8 cellular contexts compared by ENCODE assay signal in genomic region chr12:105235747-105236476, GRCh38. TPM values are rescaled to one million over a fixed set of nuclear protein-coding genes. Genes with fewer than 3 reads are reported as not detected.
DNase-seq lines count a peak whose midpoint lies in the region; ATAC-seq, FAIRE-seq and TF ChIP-seq lines count a peak whose summit lies in the region.

Gene APPL2, minus strand, starts transcription at chr12:105236174. Its CDS starts 162 bp downstream, at chr12:105236012.

- POLR2A ChIA-PET in HCT116 (lab: Charles Lee) = interaction anchor here (1.2 kb wide), 1 partner anchor 96 kb away, joined by 3 read pairs; no protein-coding TSS in a partner anchor

- peaks cover 5 to 16% of the 10 kb centered on the region in 2 experiments; a peak in 3 of 4 replicates for H3K4me1 ChIP-seq in HCT116 (ENCODE audit: control insufficient read depth in 1 of 2, insufficient read depth in 2 of 2, low read length in 2 of 2)
- H3K4me1 ChIP-seq in neuronal stem cell (ENCODE audit: control insufficient read depth in 2 of 2, insufficient read depth in 1 of 2, low read depth in 1 of 2, low read length in 2 of 2) = peaks cover 8 to 22% of the 10 kb centered on the region in 2 donors

- ATAC-seq in HCT116 = peak; percentile 90

- no peak within 1 kb of the TSS for H2BK5ac ChIP-seq in neuronal stem cell (ENCODE audit: low read length)

- H4K8ac ChIP-seq in neuronal stem cell (ENCODE audit: low read depth, low read length) = no peak within 1 kb of the TSS

- peak within 1 kb of the TSS; percentile 69 for H3K9ac ChIP-seq in HCT116 (ENCODE audit: low read length)
- peak within 1 kb of the TSS; percentile 97 for H3K9ac ChIP-seq in neuronal stem cell (ENCODE audit: low read depth, low read length, poor library complexity)

- no peak within 1 kb of the TSS for H2BK120ac ChIP-seq in neuronal stem cell (ENCODE audit: low read depth, low read length)

- H3K14ac ChIP-seq in neuronal stem cell (ENCODE audit: low read length) = peak within 1 kb of the TSS; percentile 67

- DNase-seq in GDM1 (lab: John Stamatoyannopoulos, UW) (peak; percentile 76), HCT116 (ENCODE audit: low read depth, low spot score) (peak; percentile 63), MV-4-11 (lab: John Stamatoyannopoulos, UW) (peak; percentile 73), SK-N-DZ (ENCODE audit: low spot score) (peak; percentile 91), frontal cortex (ENCODE audit: low spot score in 2 of 2) (peak; percentile 94), neuronal stem cell (ENCODE audit: low spot score) (peak; percentile 75)
- peak; percentile 86 for DNase-seq in activated naive CD4-positive, alpha-beta T cell treated with anti-CD3 and anti-CD28 coated beads for 36 hours

- H3K36me3 ChIP-seq in HCT116 (ENCODE audit: control insufficient read depth in 1 of 2, insufficient read depth in 2 of 2, low read length in 2 of 2) (no peaks in the 10 kb centered on the region), neuronal stem cell (replicated peaks in 1 of 2; ENCODE audit: control insufficient read depth in 2 of 2, insufficient read depth in 2 of 2, low read length in 2 of 2) (peaks cover 0 to 12% of the 10 kb centered on the region in 2 donors)

- H3K27ac Mint-ChIP-seq in activated naive CD4-positive, alpha-beta T cell treated with anti-CD3 and anti-CD28 coated beads for 36 hours = peak within 1 kb of the TSS; percentile 86

- H3K79me2 ChIP-seq in HCT116 (ENCODE audit: insufficient read depth, low read length) = no peaks in the 10 kb centered on the region; the same call in 1 of the 2 replicates

- no peak within 1 kb of the TSS for H3K4ac ChIP-seq in neuronal stem cell (ENCODE audit: low read length)

- H3K27me3 ChIP-seq in HCT116 (ENCODE audit: insufficient read depth, low read length) (no peaks in the 10 kb centered on the region), neuronal stem cell (ENCODE audit: control insufficient read depth in 3 of 3, insufficient read depth in 3 of 3, low read depth in 1 of 3, low read length in 3 of 3) (peaks cover 0 to 3% (median 0%) of the 10 kb centered on the region in 3 experiments)

- TF ChIP-seq CTCF in HCT116 (IDR thresholded peaks at IDR 0.05 in 2 of 3, conservative IDR thresholded peaks at IDR 0.05 in 1 of 3; ENCODE audit: borderline replicate concordance in 1 of 3, insufficient read depth in 1 of 3, low read depth in 2 of 3, low read length in 2 of 3) (no peak), subcutaneous adipose tissue (IDR thresholded peaks at IDR 0.05; ENCODE audit: low read depth) (no peak)

- no peak within 1 kb of the TSS for H2BK12ac ChIP-seq in neuronal stem cell (ENCODE audit: low read length)

- peak within 1 kb of the TSS; percentile 98 for H3K18ac ChIP-seq in neuronal stem cell (ENCODE audit: low read length)

- no CpG with 5 or more reads among the region's 77 CpGs for WGBS in neuronal stem cell (ENCODE audit: extremely low coverage in 2 of 2, insufficient read length in 2 of 2, insufficient replicate concordance in 1 of 2), 2 donors

- TF ChIP-seq POLR2A in HCT116 (IDR thresholded peaks at IDR 0.05; ENCODE audit: borderline replicate concordance, extremely low read depth, insufficient read depth, insufficient read length) = peak; percentile 77

- intact Hi-C loops in HCT116 (cut with micrococcal nuclease) = no loop called here
- intact Hi-C loops in activated naive CD4-positive, alpha-beta T cell treated with anti-CD3 and anti-CD28 coated beads for 36 hours (cut with micrococcal nuclease) = loop anchor here (1.0 to 10.0 kb wide), 8 partner anchors 94 to 1099 kb away; partner anchors contain the start of genes C12orf75, CKAP4, NFYB and NOPCHAP1

- H3K27ac ChIP-seq in HCT116 (ENCODE audit: low read depth, low read length) = peak within 1 kb of the TSS; percentile 77
- H3K27ac ChIP-seq in neuronal stem cell (replicated peaks; ENCODE audit: low read length) = peak within 1 kb of the TSS; percentile 93

- CTCF ChIA-PET in HCT116 (lab: Charles Lee) = no interaction called here
- CTCF ChIA-PET in activated naive CD4-positive, alpha-beta T cell treated with anti-CD3 and anti-CD28 coated beads for 36 hours (lab: Charles Lee) = interaction anchor here (0.6 to 2.2 kb wide), 5 partner anchors 9 to 146 kb away, joined by 3 to 5 read pairs (median 3); no protein-coding TSS in a partner anchor

- no peaks in the 10 kb centered on the region for H3K9me3 Mint-ChIP-seq in activated naive CD4-positive, alpha-beta T cell treated with anti-CD3 and anti-CD28 coated beads for 36 hours

- no peaks in the 10 kb centered on the region for H3K79me1 ChIP-seq in neuronal stem cell (ENCODE audit: low read depth, low read length)

- no peak within 1 kb of the TSS for H3K23ac ChIP-seq in neuronal stem cell (ENCODE audit: low read depth, low read length, poor library complexity)

- peak within 1 kb of the TSS; percentile 85 for H3K4me3 Mint-ChIP-seq in activated naive CD4-positive, alpha-beta T cell treated with anti-CD3 and anti-CD28 coated beads for 36 hours

- H3K9me3 ChIP-seq in HCT116 (ENCODE audit: control insufficient read depth in 1 of 2, insufficient read depth in 1 of 2, low read depth in 1 of 2, low read length in 2 of 2) (no peaks in the 10 kb centered on the region), neuronal stem cell (replicated peaks in 1 of 2; ENCODE audit: control insufficient read depth in 2 of 2, insufficient read depth in 1 of 2, low read depth in 1 of 2, low read length in 2 of 2) (no peaks in the 10 kb centered on the region)

- no peak within 1 kb of the TSS for H2AK5ac ChIP-seq in neuronal stem cell (ENCODE audit: low read depth, low read length)

- H3K9me2 ChIP-seq in HCT116 (ENCODE audit: insufficient read depth) = no peaks in the 10 kb centered on the region

- BruUV-seq in HCT116 (replicated peaks; lab: Mats Ljungman, UMichigan) = no TSS peak

- H3K4me3 ChIP-seq in HCT116 (replicated peaks in 1 of 2; ENCODE audit: low read depth in 1 of 2, low read length in 2 of 2) = peak within 1 kb of the TSS; percentile 59 to 78
- H3K4me3 ChIP-seq in neuronal stem cell (ENCODE audit: low read length in 2 of 2) = peak within 1 kb of the TSS; percentile 62 to 94

- TF ChIP-seq RAD21 in HCT116 (IDR thresholded peaks at IDR 0.05; ENCODE audit: low read depth) = no peak

- H2AFZ ChIP-seq in HCT116 (ENCODE audit: low read depth, low read length, poor library complexity, severe bottlenecking) (peak within 1 kb of the TSS; percentile 96), neuronal stem cell (ENCODE audit: low read length) (peak within 1 kb of the TSS; percentile 96)

- H2BK15ac ChIP-seq in neuronal stem cell (ENCODE audit: low read length) = no peak within 1 kb of the TSS

- no peaks in the 10 kb centered on the region for H3K27me3 Mint-ChIP-seq in activated naive CD4-positive, alpha-beta T cell treated with anti-CD3 and anti-CD28 coated beads for 36 hours (ENCODE audit: low read depth)

- H3K36me3 Mint-ChIP-seq in activated naive CD4-positive, alpha-beta T cell treated with anti-CD3 and anti-CD28 coated beads for 36 hours (ENCODE audit: low read depth) = peaks cover 2% of the 10 kb centered on the region

- no peak for FAIRE-seq in frontal cortex (lab: Jason Lieb, UNC)

- peaks cover 37% of the 10 kb centered on the region for H3K4me1 Mint-ChIP-seq in activated naive CD4-positive, alpha-beta T cell treated with anti-CD3 and anti-CD28 coated beads for 36 hours (ENCODE audit: low read depth)

- peak within 1 kb of the TSS; percentile 89 for H3K4me2 ChIP-seq in HCT116 (ENCODE audit: low read length)
- H3K4me2 ChIP-seq in neuronal stem cell (ENCODE audit: insufficient read depth, low read length, poor library complexity, severe bottlenecking) = peak within 1 kb of the TSS; percentile 72

- H4K91ac ChIP-seq in neuronal stem cell (ENCODE audit: low read depth, low read length, poor library complexity) = no peak within 1 kb of the TSS

- RAD21 ChIA-PET in HCT116 (lab: Charles Lee; ENCODE audit: low non-redundant PET in 1 of 2, low total read pairs in 2 of 2, uncharacterized antibody in 2 of 2, unreplicated experiment in 2 of 2) = no interaction called here

- H4K20me1 ChIP-seq in HCT116 (ENCODE audit: insufficient read depth) = no peaks in the 10 kb centered on the region

TF ChIP-seq in HCT116, 20 proteins besides CTCF, POLR2A, EP300 and RAD21 (continues in another document):
- TF ChIP-seq SP1 (IDR thresholded peaks at IDR 0.05; ENCODE audit: low read depth) = 0 out of 2 replicates have a peak, but pooled peaks have one; percentile 19
- TF ChIP-seq POLR2AphosphoS5 (IDR thresholded peaks at IDR 0.05; ENCODE audit: low read depth, low read length) = peak; percentile 88
- no peak for TF ChIP-seq CEBPB (IDR thresholded peaks at IDR 0.05; ENCODE audit: low read depth)
- peak; percentile 61; the same call in 1 of the 2 replicates for TF ChIP-seq EGR1 (IDR thresholded peaks at IDR 0.05; ENCODE audit: low read depth)
- peak; percentile 29 for TF ChIP-seq YY1 (IDR thresholded peaks at IDR 0.05; ENCODE audit: extremely low read depth, insufficient replicate concordance, low read depth, low read length)
- TF ChIP-seq SIN3A (IDR thresholded peaks at IDR 0.05; ENCODE audit: low read depth) = peak; percentile 19; the same call in 1 of the 2 replicates
- TF ChIP-seq TCF7L2 (IDR thresholded peaks at IDR 0.05; ENCODE audit: borderline replicate concordance, extremely low read depth, insufficient read depth, insufficient read length) = no peak
- TF ChIP-seq JUND (IDR thresholded peaks at IDR 0.05) = no peak
- TF ChIP-seq CBX3 (IDR thresholded peaks at IDR 0.05; ENCODE audit: low read depth) = no peak

RNA-seq across cellular contexts. Expression of gene APPL2, which starts in this region (rescaled TPM):
- total RNA-seq in HCT116 (2021; ENCODE audit: unreplicated experiment) (22.6 TPM), frontal cortex (28.9 TPM), subcutaneous adipose tissue (100 to 1,000 TPM in 1 of 4 donors, 10 to 100 TPM in 3; 64.6 to 127 (median 94.1) TPM)
- 13.1 and 14.9 TPM in 2 replicates for polyA plus RNA-seq in HCT116 (2012)
- 33.2 and 37.8 TPM in 2 replicates for polyA plus RNA-seq in SK-N-DZ (2014; cell fraction: cytosol; rRNA removed)
- 40.6 and 68.8 TPM in 2 replicates for polyA plus RNA-seq in SK-N-DZ (2014; cell fraction: nucleus; rRNA removed)
- 10 to 100 TPM; 12.7 to 13.5 TPM for total RNA-seq in activated naive CD4-positive, alpha-beta T cell treated with anti-CD3 and anti-CD28 coated beads for 36 hours
- 30.1 TPM for polyA plus RNA-seq in neuronal stem cell (2013, experiment 1 of 2)
- polyA plus RNA-seq in neuronal stem cell (2013, experiment 2 of 2) = 30.2 TPM

Comparison
In these comparisons a context has a peak if more than half of its experiments do, and no peak if none do; other contexts are left out.
1. Peak in every context shown above with its lines: DNase-seq, ATAC-seq, H3K4me3 ChIP-seq and H3K27ac ChIP-seq.